Comparison of ENCODE assay signal across 25 cellular contexts in the genomic region with DNA sequence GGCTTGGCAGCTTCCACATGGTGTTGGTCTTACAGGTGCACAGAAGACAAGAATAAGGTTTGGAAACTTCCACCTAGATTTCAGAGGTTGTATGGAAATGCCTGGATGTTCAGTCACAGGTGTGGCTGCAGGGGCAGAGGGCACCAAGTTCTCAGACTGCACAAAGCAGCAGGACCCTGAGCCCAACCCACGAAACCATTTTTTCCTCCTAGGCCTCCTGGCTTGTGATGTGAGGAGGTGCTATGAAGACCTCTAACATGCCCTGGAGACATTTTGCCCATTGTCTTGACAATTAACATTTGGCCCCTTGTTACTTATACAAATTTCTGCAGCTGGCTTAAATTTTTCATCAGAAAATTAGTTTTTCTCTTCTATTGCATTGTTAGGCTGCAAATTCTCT.
"Had no signal": no experiment of that assay in that cellular context is flagged by ENCODE, and none has a peak within 500 bp of the region (broad histone marks: within the 10 kb centered on the region; RNA-seq: fewer than 3 reads in every experiment).

No MANE protein-coding gene starts in this region.

- H3K4me1 Mint-ChIP-seq: stimulated activated memory B cell treated with anti-CD40 and anti-IgM and Interleukin-4, amounts not matched to agents 10 μg/mL and 1 μg/mL and 100 μg/mL, for 72 hours; stimulated activated naive CD8-positive, alpha-beta T cell treated with anti-CD3 and anti-CD28 coated beads, Interleukin-15, amount 100 ng/mL, for 72 hours had no signal

- ATAC-seq: mucosa of descending colon; naive thymus-derived CD4-positive, alpha-beta T cell; natural killer cell treated with Interleukin-12 subunit alpha and Interleukin-12 subunit beta and Interleukin-15 and Interleukin-18, amount 100 ng/mL, for 72 hours; right lobe of liver; stimulated activated memory B cell treated with anti-CD40 and anti-IgM and Interleukin-4, amounts not matched to agents 10 μg/mL and 1 μg/mL and 100 μg/mL, for 72 hours; stimulated activated naive CD8-positive, alpha-beta T cell treated with anti-CD3 and anti-CD28 coated beads, Interleukin-15, amount 100 ng/mL, for 72 hours had no signal

- DNase-seq: islet precursor cell; left ventricle myocardium inferior; mesendoderm; midbrain; mucosa of descending colon; naive thymus-derived CD4-positive, alpha-beta T cell; spleen; stimulated activated CD4-positive, alpha-beta T cell treated with anti-CD3 and anti-CD28 coated beads, Interleukin-4, amount 100 ng/mL, for 4 hours; stimulated activated CD8-positive, alpha-beta memory T cell treated with anti-CD3 and anti-CD28 coated beads, Interleukin-4, amount 100 ng/mL, for 48 hours; stimulated activated naive CD4-positive, alpha-beta T cell treated with Interleukin-2 at 50 U/mL for 16 hours; stimulated activated naive CD8-positive, alpha-beta T cell treated with anti-CD3 and anti-CD28 coated beads, Interleukin-15, amount 100 ng/mL, for 72 hours; substantia nigra; thyroid gland; transverse colon had no signal

- H3K36me3 ChIP-seq: left ventricle myocardium inferior, ovary, right atrium auricular region, right lobe of liver, thyroid gland, transverse colon, upper lobe of left lung had no signal

- H3K4me2 ChIP-seq: hepatocyte had no signal

- H3K9me3 ChIP-seq: mucosa of descending colon, ovary, right atrium auricular region, right lobe of liver, thyroid gland, transverse colon, upper lobe of left lung had no signal

- H3K27ac Mint-ChIP-seq: naive thymus-derived CD4-positive, alpha-beta T cell; natural killer cell treated with Interleukin-12 subunit alpha and Interleukin-12 subunit beta and Interleukin-15 and Interleukin-18, amount 100 ng/mL, for 72 hours; stimulated activated memory B cell treated with anti-CD40 and anti-IgM and Interleukin-4, amounts not matched to agents 10 μg/mL and 1 μg/mL and 100 μg/mL, for 72 hours; stimulated activated naive CD8-positive, alpha-beta T cell treated with anti-CD3 and anti-CD28 coated beads, Interleukin-15, amount 100 ng/mL, for 72 hours had no signal

- FAIRE-seq: urothelium cell line had no signal

- H3K27me3 Mint-ChIP-seq: naive thymus-derived CD4-positive, alpha-beta T cell; natural killer cell treated with Interleukin-12 subunit alpha and Interleukin-12 subunit beta and Interleukin-15 and Interleukin-18, amount 100 ng/mL, for 72 hours; progenitor cell of endocrine pancreas; stimulated activated memory B cell treated with anti-CD40 and anti-IgM and Interleukin-4, amounts not matched to agents 10 μg/mL and 1 μg/mL and 100 μg/mL, for 72 hours; stimulated activated naive CD8-positive, alpha-beta T cell treated with anti-CD3 and anti-CD28 coated beads, Interleukin-15, amount 100 ng/mL, for 72 hours had no signal

- H3K4me3 Mint-ChIP-seq: naive thymus-derived CD4-positive, alpha-beta T cell; natural killer cell treated with Interleukin-12 subunit alpha and Interleukin-12 subunit beta and Interleukin-15 and Interleukin-18, amount 100 ng/mL, for 72 hours; stimulated activated memory B cell treated with anti-CD40 and anti-IgM and Interleukin-4, amounts not matched to agents 10 μg/mL and 1 μg/mL and 100 μg/mL, for 72 hours; stimulated activated naive CD8-positive, alpha-beta T cell treated with anti-CD3 and anti-CD28 coated beads, Interleukin-15, amount 100 ng/mL, for 72 hours had no signal

- H2AFZ ChIP-seq: hepatocyte had no signal

- H3K4me1 ChIP-seq: left ventricle myocardium inferior, right atrium auricular region, right lobe of liver, spleen, thyroid gland, transverse colon, upper lobe of left lung had no signal

- H3K27me3 ChIP-seq: hepatocyte, ovary, right atrium auricular region, right lobe of liver, spleen, thyroid gland, transverse colon, upper lobe of left lung had no signal

- H3K4me3 ChIP-seq: hepatocyte, left ventricle myocardium inferior, lung, mucosa of descending colon, ovary, right atrium auricular region, right lobe of liver, skin epidermis, spleen, thyroid gland, transverse colon, upper lobe of left lung had no signal

- H3K27ac ChIP-seq: hepatocyte, left ventricle myocardium inferior, ovary, right atrium auricular region, right lobe of liver, skin epidermis, spleen, thyroid gland, transverse colon, upper lobe of left lung had no signal
